22 cellular contexts compared by ENCODE assay signal in genomic region chr17:77615672-77616242, GRCh38.
DNase-seq lines count a peak whose midpoint lies in the region; ATAC-seq and TF ChIP-seq lines count a peak whose summit lies in the region.
"Had no signal": no experiment of that assay in that cellular context is flagged by ENCODE, and none has a peak within 500 bp of the region (broad histone marks: within the 10 kb centered on the region; RNA-seq: fewer than 3 reads in every experiment).

No MANE protein-coding gene starts in this region.

- H3K4me3 ChIP-seq in right atrium auricular region = no peak overlapping the region
- no peak overlapping the region for H3K4me3 ChIP-seq in breast epithelium
- no peak overlapping the region for H3K4me3 ChIP-seq in gastroesophageal sphincter
- H3K4me3 ChIP-seq in tibial artery = no peak overlapping the region
- H3K4me3 ChIP-seq: gastrocnemius medialis, neural progenitor cell, psoas muscle, SK-N-MC had no signal

- no peak overlapping the region for H3K27ac ChIP-seq in right atrium auricular region
- peak overlapping the region; percentile 40 to 76 for H3K27ac ChIP-seq in breast epithelium
- peak overlapping the region in 3 of 4 donors; percentile 60 to 72 (median 72) for H3K27ac ChIP-seq in gastroesophageal sphincter
- H3K27ac ChIP-seq in tibial artery = peak overlapping the region; percentile 41 to 51
- H3K27ac ChIP-seq: gastrocnemius medialis, neural progenitor cell, psoas muscle, SK-N-MC had no signal

- no peak for TF ChIP-seq POLR2A in breast epithelium (IDR thresholded peaks at IDR 0.05)
- no peak for TF ChIP-seq POLR2A in gastroesophageal sphincter (IDR thresholded peaks at IDR 0.05)

- intact Hi-C loops in Right ventricle myocardium superior (cut with DNase I) = no loop called here
- intact Hi-C loops in breast epithelium (cut with DNase I; ENCODE audit: low total_unique reads) = no loop called here
- intact Hi-C loops in tibial artery (cut with DNase I; ENCODE audit: low total_unique reads) = no loop called here

- no peaks in the 10 kb centered on the region for H3K9me3 ChIP-seq in right atrium auricular region
- no peaks in the 10 kb centered on the region for H3K9me3 ChIP-seq in breast epithelium
- no peaks in the 10 kb centered on the region for H3K9me3 ChIP-seq in gastroesophageal sphincter
- H3K9me3 ChIP-seq in tibial artery = no peaks in the 10 kb centered on the region
- H3K9me3 ChIP-seq: BE2C, gastrocnemius medialis, psoas muscle had no signal

- 6 to 12% methylated on average over 3 to 4 of the region's 4 CpGs for WGBS in gastroesophageal sphincter (ENCODE audit: low coverage in 1 of 2), 2 donors

- no peak for DNase-seq in Right ventricle myocardium superior
- no peak for DNase-seq in right atrium auricular region (ENCODE audit: low spot score)
- DNase-seq in breast epithelium (ENCODE audit: low spot score in 2 of 2) = no peak
- DNase-seq in tibial artery = no peak
- no peak for DNase-seq in SHP77 (lab: John Stamatoyannopoulos, UW)
- DNase-seq in hypothalamus (lab: John Stamatoyannopoulos, UW) = no peak
- DNase-seq: activated CD4-positive, alpha-beta T cell treated with anti-CD3 and anti-CD28 coated beads for 48 hours; activated naive CD4-positive, alpha-beta T cell treated with anti-CD3 and anti-CD28 coated beads for 36 hours; anterior cingulate cortex; BE2C; DMS79 treated with DMSO at 0.1 percent for 48 hours; hippocampal formation; Kasumi-1; NCI-H1694; NCI-H526 treated with DMSO at 0.1 percent for 48 hours; psoas muscle; substantia nigra had no signal

- H3K27me3 ChIP-seq in right atrium auricular region (no peaks in the 10 kb centered on the region), breast epithelium (no peaks in the 10 kb centered on the region), gastroesophageal sphincter (no peaks in the 10 kb centered on the region), tibial artery (no peaks in the 10 kb centered on the region)
- H3K27me3 ChIP-seq: BE2C, neural progenitor cell had no signal

- no peak for TF ChIP-seq EP300 in gastroesophageal sphincter (IDR thresholded peaks at IDR 0.05)

- H3K4me1 ChIP-seq in right atrium auricular region (peaks cover 0 to 10% of the 10 kb centered on the region in 2 donors), breast epithelium (no peaks in the 10 kb centered on the region), gastroesophageal sphincter (peaks cover 0 to 31% (median 11%) of the 10 kb centered on the region in 3 donors), tibial artery (peaks cover 0 to 31% (median 13%) of the 10 kb centered on the region in 4 donors)
- H3K4me1 ChIP-seq: BE2C had no signal

- TF ChIP-seq CTCF in right atrium auricular region (IDR thresholded peaks at IDR 0.05) (no peak), breast epithelium (IDR thresholded peaks at IDR 0.05) (no peak), gastroesophageal sphincter (IDR thresholded peaks at IDR 0.05) (no peak), tibial artery (IDR thresholded peaks at IDR 0.05) (no peak)

- H3K36me3 ChIP-seq in right atrium auricular region (no peaks in the 10 kb centered on the region), breast epithelium (no peaks in the 10 kb centered on the region), gastroesophageal sphincter (no peaks in the 10 kb centered on the region), tibial artery (no peaks in the 10 kb centered on the region)
- H3K36me3 ChIP-seq: BE2C, gastrocnemius medialis, neural progenitor cell had no signal

- peak; percentile 26 for ATAC-seq in Right ventricle myocardium superior (ENCODE audit: poor library complexity)
- ATAC-seq in gastroesophageal sphincter = peak; percentile 29
- no peak for ATAC-seq in GM21576 (IDR thresholded peaks at IDR 0.05; ENCODE audit: unreplicated experiment)

Comparison
In these comparisons a context has a peak if more than half of its experiments do, and no peak if none do; other contexts are left out.
1. H3K27ac ChIP-seq: peak in breast epithelium (2 of 2), gastroesophageal sphincter (3 of 4) and tibial artery (2 of 2); none in right atrium auricular region (0 of 2).